1 cellular context compared by ENCODE assay signal in genomic region chr5:179274321-179275315, GRCh38.
TF ChIP-seq lines count a peak whose summit lies in the region.

No MANE protein-coding gene starts in this region.

TF ChIP-seq in SK-N-SH treated with all-trans-retinoic acid at 6 μM for 48 hours, 23 proteins besides CTCF, POLR2A, EP300 and RAD21 (continued from another document):
- TF ChIP-seq TSHZ2 (CRISPR knock-in tag; IDR thresholded peaks at IDR 0.05) (no peak), TOX (CRISPR knock-in tag; IDR thresholded peaks at IDR 0.05; ENCODE audit: borderline replicate concordance) (no peak), CSDC2 (CRISPR knock-in tag; IDR thresholded peaks at IDR 0.05) (no peak), ZFP3 (CRISPR knock-in tag; IDR thresholded peaks at IDR 0.05) (no peak), ZNF565 (CRISPR knock-in tag; conservative IDR thresholded peaks at IDR 0.05; ENCODE audit: low read depth) (no peak), PPARA (CRISPR knock-in tag; IDR thresholded peaks at IDR 0.05; ENCODE audit: borderline replicate concordance) (no peak), BACH2 (CRISPR knock-in tag; IDR thresholded peaks at IDR 0.05; ENCODE audit: borderline replicate concordance) (no peak), OSR1 (CRISPR knock-in tag; IDR thresholded peaks at IDR 0.05) (no peak)
